ENCODE assay signal across 1 cellular context in the genomic region with DNA sequence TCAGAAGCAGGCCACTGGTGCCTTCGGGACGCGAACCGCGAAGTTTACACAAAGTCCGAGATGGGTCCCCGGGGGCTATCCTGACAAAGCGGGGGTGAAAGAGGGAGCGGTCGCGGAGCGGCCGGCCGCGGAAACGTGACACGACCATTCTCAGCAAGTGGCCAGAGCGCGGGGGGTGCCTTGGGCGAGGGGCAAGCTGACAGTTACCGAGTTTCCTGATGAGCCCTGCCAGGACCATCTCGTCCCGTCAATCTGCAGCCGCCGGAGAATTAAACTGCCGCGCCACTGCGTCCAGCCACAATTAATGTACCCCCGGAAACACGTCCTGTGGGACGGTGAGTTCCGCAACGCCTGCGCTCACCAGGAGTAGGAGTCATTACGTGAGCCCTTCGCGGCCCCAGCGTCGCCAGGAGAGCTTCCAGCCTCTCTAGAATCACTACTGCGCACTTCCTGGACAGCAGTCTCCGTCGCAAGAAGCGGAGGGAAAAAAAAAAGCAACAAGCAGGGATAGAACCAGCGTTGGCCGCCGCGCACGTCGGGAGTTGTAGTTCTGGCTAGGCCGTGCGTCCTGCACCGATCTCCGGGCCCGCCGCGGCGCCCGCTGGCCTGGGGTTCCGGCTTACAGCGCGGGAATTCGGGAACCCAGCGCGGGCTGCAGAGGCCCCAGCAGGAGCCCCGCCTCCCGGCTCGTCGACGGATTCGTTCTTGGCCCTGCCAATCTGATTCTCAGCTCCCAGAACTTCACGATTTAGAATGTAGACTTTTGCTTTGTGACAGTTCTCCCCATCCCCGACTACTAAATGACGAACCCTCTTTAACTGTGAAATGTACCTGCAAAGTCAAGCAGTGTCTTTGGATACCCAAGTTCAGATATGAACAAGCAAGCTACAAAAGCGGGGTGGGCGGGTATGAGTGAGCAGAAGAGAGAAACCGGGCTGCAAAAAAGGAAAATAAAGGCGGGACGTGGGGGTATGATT.
TF ChIP-seq lines count a peak whose summit lies in the region.

A gene with protein sequence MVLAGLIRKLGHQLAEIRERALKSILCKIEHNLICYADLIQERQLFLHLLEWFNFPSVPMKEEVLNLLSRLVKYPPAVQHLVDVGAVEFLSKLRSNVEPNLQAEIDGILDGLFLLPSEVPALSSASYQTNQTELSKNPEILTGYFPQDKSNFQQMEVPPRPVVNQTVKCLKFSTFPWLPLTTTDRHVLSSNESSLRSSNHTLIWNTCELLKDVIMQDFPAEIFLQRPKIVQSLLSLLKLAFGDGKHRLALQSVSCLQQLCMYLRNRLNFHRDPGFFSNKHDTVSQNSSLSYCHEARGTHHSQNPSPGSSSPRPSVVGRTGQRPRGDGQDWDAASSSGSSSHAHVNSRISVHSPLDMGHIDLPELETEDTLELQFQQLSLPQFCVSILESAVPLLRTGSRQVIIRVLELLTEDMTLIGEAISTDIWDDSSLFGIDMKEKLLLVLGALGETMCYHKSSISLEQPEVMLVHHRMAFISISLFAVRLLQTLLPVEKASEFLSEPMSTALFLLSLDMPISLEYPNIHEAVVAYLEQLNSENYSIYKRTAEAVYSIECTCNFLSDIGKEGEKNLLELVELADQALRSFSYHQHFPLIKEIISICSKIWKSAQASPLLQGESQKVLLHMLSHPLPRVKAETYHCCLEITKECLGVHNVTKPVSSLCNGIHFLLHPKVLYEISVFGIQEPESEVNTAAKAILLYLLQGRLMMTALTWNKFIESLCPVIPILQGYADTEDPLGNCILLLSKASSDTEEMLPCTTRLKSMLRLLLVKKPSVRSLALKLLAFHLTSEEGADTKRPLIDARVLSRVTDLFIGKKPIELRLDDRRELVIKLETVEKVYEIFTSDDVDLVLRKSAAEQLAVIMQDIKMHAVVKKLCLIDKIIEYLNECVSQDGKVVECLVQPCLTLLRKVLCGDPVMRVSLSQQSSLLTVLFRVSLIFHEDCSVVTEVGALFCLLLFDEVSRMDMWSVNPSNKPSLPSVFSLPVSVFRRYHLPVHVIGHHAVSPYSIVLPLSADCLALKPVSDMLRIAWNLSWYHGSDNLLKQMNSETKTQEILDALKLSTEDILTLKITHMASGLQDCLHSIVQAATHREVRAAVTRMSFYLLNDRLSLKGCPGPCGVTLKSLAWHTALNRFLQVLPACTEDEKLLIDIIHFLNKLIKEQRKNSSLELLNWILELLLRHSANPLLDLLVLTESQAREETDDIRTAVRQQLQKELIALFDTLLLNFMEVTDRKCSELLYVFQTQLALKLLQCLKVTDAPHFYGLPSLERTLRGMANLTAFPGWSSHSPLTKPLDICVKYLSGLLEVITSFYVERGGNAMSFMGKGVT (N-terminal part only) (minus strand): TSS at position 267 of the 977 bp plus-strand sequence. CDS start 29 bp downstream, at position 238.

TF ChIP-seq in K562, 482 proteins besides CTCF, POLR2A, EP300 and RAD21 (continued from another document and continues in another):
- TF ChIP-seq, protein P1, sequence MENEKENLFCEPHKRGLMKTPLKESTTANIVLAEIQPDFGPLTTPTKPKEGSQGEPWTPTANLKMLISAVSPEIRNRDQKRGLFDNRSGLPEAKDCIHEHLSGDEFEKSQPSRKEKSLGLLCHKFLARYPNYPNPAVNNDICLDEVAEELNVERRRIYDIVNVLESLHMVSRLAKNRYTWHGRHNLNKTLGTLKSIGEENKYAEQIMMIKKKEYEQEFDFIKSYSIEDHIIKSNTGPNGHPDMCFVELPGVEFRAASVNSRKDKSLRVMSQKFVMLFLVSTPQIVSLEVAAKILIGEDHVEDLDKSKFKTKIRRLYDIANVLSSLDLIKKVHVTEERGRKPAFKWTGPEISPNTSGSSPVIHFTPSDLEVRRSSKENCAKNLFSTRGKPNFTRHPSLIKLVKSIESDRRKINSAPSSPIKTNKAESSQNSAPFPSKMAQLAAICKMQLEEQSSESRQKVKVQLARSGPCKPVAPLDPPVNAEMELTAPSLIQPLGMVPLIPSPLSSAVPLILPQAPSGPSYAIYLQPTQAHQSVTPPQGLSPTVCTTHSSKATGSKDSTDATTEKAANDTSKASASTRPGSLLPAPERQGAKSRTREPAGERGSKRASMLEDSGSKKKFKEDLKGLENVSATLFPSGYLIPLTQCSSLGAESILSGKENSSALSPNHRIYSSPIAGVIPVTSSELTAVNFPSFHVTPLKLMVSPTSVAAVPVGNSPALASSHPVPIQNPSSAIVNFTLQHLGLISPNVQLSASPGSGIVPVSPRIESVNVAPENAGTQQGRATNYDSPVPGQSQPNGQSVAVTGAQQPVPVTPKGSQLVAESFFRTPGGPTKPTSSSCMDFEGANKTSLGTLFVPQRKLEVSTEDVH (IDR thresholded peaks at IDR 0.05; ENCODE audit: low read depth, partially characterized antibody) = peak; percentile 96
- TF ChIP-seq GABPB1 (CRISPR knock-in tag; IDR thresholded peaks at IDR 0.05) = peak; percentile 96
- peak; percentile 58; the same call in 1 of the 2 replicates for TF ChIP-seq CTBP1 (IDR thresholded peaks at IDR 0.05; ENCODE audit: borderline replicate concordance)
- TF ChIP-seq U2AF2 (optimal IDR thresholded peaks at IDR 0.05; ENCODE audit: low read depth, low read length) = no peak
- no peak for TF ChIP-seq PPARD (CRISPR knock-in tag; IDR thresholded peaks at IDR 0.05)
- no peak for TF ChIP-seq CREBBP (IDR thresholded peaks at IDR 0.05; ENCODE audit: low read depth, low read length)
- peak; percentile 66 to 73 for TF ChIP-seq SIX5 (IDR thresholded peaks at IDR 0.05; ENCODE audit: borderline replicate concordance in 1 of 2, insufficient read depth in 1 of 2, low read depth in 1 of 2, low read length in 2 of 2)
- TF ChIP-seq CREB1 (IDR thresholded peaks at IDR 0.05) = peak; percentile 23
- TF ChIP-seq CREB1 (CRISPR knock-in tag; IDR thresholded peaks at IDR 0.05) = peak; percentile 57; the same call in 1 of the 2 replicates
- TF ChIP-seq, protein P2, sequence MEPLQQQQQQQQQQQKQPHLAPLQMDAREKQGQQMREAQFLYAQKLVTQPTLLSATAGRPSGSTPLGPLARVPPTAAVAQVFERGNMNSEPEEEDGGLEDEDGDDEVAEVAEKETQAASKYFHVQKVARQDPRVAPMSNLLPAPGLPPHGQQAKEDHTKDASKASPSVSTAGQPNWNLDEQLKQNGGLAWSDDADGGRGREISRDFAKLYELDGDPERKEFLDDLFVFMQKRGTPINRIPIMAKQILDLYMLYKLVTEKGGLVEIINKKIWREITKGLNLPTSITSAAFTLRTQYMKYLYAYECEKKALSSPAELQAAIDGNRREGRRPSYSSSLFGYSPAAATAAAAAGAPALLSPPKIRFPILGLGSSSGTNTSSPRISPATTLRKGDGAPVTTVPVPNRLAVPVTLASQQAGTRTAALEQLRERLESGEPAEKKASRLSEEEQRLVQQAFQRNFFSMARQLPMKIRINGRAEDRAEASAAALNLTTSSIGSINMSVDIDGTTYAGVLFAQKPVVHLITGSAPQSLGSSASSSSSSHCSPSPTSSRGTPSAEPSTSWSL (CRISPR knock-in tag; IDR thresholded peaks at IDR 0.05; ENCODE audit: borderline replicate concordance) = no peak
- TF ChIP-seq ETV6 (IDR thresholded peaks at IDR 0.05; ENCODE audit: borderline replicate concordance in 1 of 2, low read depth in 2 of 2, low read length in 1 of 2) = peak in 1 of 2 experiments; percentile 24; a peak in 1 of 4 replicates
- no peak for TF ChIP-seq ETV6 (CRISPR knock-in tag; IDR thresholded peaks at IDR 0.05; ENCODE audit: borderline replicate concordance)
- TF ChIP-seq, protein P3, sequence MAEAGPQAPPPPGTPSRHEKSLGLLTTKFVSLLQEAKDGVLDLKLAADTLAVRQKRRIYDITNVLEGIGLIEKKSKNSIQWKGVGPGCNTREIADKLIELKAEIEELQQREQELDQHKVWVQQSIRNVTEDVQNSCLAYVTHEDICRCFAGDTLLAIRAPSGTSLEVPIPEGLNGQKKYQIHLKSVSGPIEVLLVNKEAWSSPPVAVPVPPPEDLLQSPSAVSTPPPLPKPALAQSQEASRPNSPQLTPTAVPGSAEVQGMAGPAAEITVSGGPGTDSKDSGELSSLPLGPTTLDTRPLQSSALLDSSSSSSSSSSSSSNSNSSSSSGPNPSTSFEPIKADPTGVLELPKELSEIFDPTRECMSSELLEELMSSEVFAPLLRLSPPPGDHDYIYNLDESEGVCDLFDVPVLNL (CRISPR knock-in tag; IDR thresholded peaks at IDR 0.05; ENCODE audit: low read depth) = peak; percentile 94
- no peak for TF ChIP-seq HMG20B (CRISPR knock-in tag; IDR thresholded peaks at IDR 0.05)
- TF ChIP-seq, protein P4, sequence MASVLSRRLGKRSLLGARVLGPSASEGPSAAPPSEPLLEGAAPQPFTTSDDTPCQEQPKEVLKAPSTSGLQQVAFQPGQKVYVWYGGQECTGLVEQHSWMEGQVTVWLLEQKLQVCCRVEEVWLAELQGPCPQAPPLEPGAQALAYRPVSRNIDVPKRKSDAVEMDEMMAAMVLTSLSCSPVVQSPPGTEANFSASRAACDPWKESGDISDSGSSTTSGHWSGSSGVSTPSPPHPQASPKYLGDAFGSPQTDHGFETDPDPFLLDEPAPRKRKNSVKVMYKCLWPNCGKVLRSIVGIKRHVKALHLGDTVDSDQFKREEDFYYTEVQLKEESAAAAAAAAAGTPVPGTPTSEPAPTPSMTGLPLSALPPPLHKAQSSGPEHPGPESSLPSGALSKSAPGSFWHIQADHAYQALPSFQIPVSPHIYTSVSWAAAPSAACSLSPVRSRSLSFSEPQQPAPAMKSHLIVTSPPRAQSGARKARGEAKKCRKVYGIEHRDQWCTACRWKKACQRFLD (CRISPR knock-in tag; IDR thresholded peaks at IDR 0.05) = 0 out of 2 replicates have a peak, but pooled peaks have one; percentile 12
- TF ChIP-seq, protein P5, sequence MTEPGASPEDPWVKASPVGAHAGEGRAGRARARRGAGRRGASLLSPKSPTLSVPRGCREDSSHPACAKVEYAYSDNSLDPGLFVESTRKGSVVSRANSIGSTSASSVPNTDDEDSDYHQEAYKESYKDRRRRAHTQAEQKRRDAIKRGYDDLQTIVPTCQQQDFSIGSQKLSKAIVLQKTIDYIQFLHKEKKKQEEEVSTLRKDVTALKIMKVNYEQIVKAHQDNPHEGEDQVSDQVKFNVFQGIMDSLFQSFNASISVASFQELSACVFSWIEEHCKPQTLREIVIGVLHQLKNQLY (CRISPR knock-in tag; conservative IDR thresholded peaks at IDR 0.05) = no peak
- TF ChIP-seq, protein P6, sequence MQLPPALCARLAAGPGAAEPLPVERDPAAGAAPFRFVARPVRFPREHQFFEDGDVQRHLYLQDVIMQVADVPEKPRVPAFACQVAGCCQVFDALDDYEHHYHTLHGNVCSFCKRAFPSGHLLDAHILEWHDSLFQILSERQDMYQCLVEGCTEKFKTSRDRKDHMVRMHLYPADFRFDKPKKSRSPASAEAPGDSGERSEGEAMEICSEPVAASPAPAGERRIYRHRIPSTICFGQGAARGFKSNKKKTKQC (CRISPR knock-in tag; IDR thresholded peaks at IDR 0.05) = 0 out of 2 replicates have a peak, but pooled peaks have one; percentile 50
- TF ChIP-seq EGR1 (conservative IDR thresholded peaks at IDR 0.05) = peak; percentile 89
- TF ChIP-seq TAF9B (IDR thresholded peaks at IDR 0.05; ENCODE audit: partially characterized antibody) = peak; percentile 82
- no peak; the same call in 1 of the 2 replicates for TF ChIP-seq FOXP1 (CRISPR knock-in tag; IDR thresholded peaks at IDR 0.05)
- TF ChIP-seq HNRNPLL (IDR thresholded peaks at IDR 0.05; ENCODE audit: low read depth, low read length, poor library complexity, severe bottlenecking) = peak; percentile 93
- TF ChIP-seq ZEB2 (IDR thresholded peaks at IDR 0.05) = peak; percentile 99
- peak; percentile 63; the same call in 1 of the 2 replicates for TF ChIP-seq PHF8 (IDR thresholded peaks at IDR 0.05; ENCODE audit: borderline replicate concordance, low read length)
- TF ChIP-seq FOXK2 (conservative IDR thresholded peaks at IDR 0.05 in 1 of 2, IDR thresholded peaks at IDR 0.05 in 1 of 2; ENCODE audit: low read depth in 2 of 2) = peak; percentile 60 to 82
- peak; percentile 77 for TF ChIP-seq LARP7 (IDR thresholded peaks at IDR 0.05)
- no peak for TF ChIP-seq ZNF274 (IDR thresholded peaks at IDR 0.05; ENCODE audit: borderline replicate concordance, low read depth, low read length)
- TF ChIP-seq, protein P7, sequence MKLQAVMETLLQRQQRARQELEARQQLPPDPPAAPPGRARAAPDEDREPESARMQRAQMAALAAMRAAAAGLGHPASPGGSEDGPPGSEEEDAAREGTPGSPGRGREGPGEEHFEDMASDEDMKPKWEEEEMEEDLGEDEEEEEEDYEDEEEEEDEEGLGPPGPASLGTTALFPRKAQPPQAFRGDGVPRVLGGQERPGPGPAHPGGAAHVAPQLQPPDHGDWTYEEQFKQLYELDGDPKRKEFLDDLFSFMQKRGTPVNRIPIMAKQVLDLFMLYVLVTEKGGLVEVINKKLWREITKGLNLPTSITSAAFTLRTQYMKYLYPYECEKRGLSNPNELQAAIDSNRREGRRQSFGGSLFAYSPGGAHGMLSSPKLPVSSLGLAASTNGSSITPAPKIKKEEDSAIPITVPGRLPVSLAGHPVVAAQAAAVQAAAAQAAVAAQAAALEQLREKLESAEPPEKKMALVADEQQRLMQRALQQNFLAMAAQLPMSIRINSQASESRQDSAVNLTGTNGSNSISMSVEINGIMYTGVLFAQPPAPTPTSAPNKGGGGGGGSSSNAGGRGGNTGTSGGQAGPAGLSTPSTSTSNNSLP (IDR thresholded peaks at IDR 0.05; ENCODE audit: borderline replicate concordance, low read depth, low read length) = peak; percentile 74; the same call in 1 of the 2 replicates
- TF ChIP-seq, protein P8, sequence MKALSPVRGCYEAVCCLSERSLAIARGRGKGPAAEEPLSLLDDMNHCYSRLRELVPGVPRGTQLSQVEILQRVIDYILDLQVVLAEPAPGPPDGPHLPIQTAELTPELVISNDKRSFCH (CRISPR knock-in tag; IDR thresholded peaks at IDR 0.05) = no peak
- TF ChIP-seq, protein P8 (tag; IDR thresholded peaks at IDR 0.05) = peak; percentile 92
- TF ChIP-seq NFIC (IDR thresholded peaks at IDR 0.05) = peak; percentile 44
- no peak for TF ChIP-seq KLF1 (tag; IDR thresholded peaks at IDR 0.05)
- TF ChIP-seq, protein P9, sequence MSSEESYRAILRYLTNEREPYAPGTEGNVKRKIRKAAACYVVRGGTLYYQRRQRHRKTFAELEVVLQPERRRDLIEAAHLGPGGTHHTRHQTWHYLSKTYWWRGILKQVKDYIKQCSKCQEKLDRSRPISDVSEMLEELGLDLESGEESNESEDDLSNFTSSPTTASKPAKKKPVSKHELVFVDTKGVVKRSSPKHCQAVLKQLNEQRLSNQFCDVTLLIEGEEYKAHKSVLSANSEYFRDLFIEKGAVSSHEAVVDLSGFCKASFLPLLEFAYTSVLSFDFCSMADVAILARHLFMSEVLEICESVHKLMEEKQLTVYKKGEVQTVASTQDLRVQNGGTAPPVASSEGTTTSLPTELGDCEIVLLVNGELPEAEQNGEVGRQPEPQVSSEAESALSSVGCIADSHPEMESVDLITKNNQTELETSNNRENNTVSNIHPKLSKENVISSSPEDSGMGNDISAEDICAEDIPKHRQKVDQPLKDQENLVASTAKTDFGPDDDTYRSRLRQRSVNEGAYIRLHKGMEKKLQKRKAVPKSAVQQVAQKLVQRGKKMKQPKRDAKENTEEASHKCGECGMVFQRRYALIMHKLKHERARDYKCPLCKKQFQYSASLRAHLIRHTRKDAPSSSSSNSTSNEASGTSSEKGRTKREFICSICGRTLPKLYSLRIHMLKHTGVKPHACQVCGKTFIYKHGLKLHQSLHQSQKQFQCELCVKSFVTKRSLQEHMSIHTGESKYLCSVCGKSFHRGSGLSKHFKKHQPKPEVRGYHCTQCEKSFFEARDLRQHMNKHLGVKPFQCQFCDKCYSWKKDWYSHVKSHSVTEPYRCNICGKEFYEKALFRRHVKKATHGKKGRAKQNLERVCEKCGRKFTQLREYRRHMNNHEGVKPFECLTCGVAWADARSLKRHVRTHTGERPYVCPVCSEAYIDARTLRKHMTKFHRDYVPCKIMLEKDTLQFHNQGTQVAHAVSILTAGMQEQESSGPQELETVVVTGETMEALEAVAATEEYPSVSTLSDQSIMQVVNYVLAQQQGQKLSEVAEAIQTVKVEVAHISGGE (CRISPR knock-in tag; IDR thresholded peaks at IDR 0.05) = peak; percentile 95 to 99 (median 99)
- TF ChIP-seq CEBPG (CRISPR knock-in tag; IDR thresholded peaks at IDR 0.05) = no peak
- TF ChIP-seq CEBPG (tag; conservative IDR thresholded peaks at IDR 0.05 in 1 of 2, IDR thresholded peaks at IDR 0.05 in 1 of 2) = no peak; a peak in 1 of 4 replicates
